Comparison of ENCODE assay signal across 8 cellular contexts in the genomic region with DNA sequence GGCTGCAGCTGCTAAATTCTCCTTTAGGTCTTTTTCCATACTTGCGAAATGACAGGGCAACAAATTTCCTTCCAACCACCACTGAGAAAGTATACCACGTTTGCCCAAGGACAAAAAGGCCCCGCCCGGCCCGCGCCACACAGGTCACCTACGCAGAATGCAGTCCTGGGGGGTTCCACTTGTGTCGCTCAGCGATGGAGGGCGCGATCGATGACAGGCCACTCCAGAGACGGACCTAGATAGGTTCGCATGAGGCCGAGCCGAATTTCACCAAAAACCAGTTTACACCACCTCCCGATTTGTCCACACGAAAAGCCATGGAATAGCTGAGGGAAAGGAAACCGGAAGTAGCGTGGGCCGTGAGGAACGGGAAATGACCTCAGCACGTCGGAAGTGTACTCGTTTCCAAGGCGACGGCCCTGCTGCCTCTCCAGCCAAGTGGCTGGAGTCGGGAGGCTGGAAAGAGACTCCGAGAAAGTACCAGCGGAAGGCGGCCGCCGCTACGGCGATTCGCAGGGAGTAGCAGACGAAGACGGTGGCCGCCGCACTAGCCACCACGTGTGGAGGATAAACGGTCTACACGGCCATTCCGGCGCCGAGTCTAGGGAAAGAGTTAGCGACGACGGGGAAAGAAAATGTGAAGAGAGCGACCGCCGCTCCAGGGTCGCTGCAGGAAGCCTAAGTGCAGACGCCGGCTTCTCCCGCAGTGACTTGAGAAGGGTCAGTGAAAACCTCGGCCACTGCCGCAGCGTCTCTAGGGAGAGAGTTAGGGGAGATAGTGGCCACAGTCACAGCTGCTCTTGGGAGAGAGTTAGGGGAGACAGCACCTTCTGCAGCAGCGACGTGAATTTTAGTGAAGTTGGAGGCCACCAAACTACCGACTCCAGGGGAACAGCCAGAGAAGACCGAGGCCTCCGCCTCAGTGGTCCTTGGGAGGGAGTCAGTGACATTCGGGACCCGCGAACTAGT. TPM values are rescaled to one million over a fixed set of nuclear protein-coding genes. Genes with fewer than 3 reads are reported as not detected.
DNase-seq lines count a peak whose midpoint lies in the region; ATAC-seq and TF ChIP-seq lines count a peak whose summit lies in the region.

Gene ANKRD42, plus strand, starts transcription at position 398 of the 969 bp plus-strand sequence. CDS start 959 bp downstream, outside the sequence.

- ATAC-seq in GM19025 (IDR thresholded peaks at IDR 0.05; ENCODE audit: low read depth, unreplicated experiment) (peak; percentile 93), HG03342 (IDR thresholded peaks at IDR 0.05; ENCODE audit: unreplicated experiment) (peak; percentile 92)

- H3K27me3 ChIP-seq in kidney epithelial cell (ENCODE audit: control insufficient read depth, insufficient read depth, low read length), result no peaks in the 10 kb centered on the region

- H3K36me3 ChIP-seq in kidney epithelial cell (ENCODE audit: control insufficient read depth, insufficient read depth, low read length), result no peaks in the 10 kb centered on the region

- TF ChIP-seq CTCF in AG09319 (IDR thresholded peaks at IDR 0.05; ENCODE audit: low read depth, low read length) (no peak), kidney epithelial cell (IDR thresholded peaks at IDR 0.05; ENCODE audit: insufficient read depth, low read length, poor library complexity, severe bottlenecking) (no peak)

- DNase-seq in AG09319 (ENCODE audit: extremely low read depth, low read depth), result peak; percentile 86
- DNase-seq in NCI-H446 (lab: John Stamatoyannopoulos, UW), result peak; percentile 85 to 94
- peak; percentile 78 for DNase-seq in activated CD4-positive, CD25-positive, alpha-beta regulatory T cell treated with anti-CD3 and anti-CD28 coated beads, Interleukin-2, amount 50 U/mL, for 72 hours
- peak; percentile 97 for DNase-seq in cerebellum (ENCODE audit: low spot score)
- DNase-seq in kidney epithelial cell (ENCODE audit: low read depth), result peak; percentile 87
- DNase-seq in stimulated activated CD4-positive, alpha-beta T cell treated with anti-CD3 and anti-CD28 coated beads, Interleukin-15, amount 100 ng/mL, for 48 hours (ENCODE audit: low read depth in 2 of 2), result peak; percentile 72 to 85

- peak within 1 kb of the TSS; percentile 64 for H3K4me3 ChIP-seq in kidney epithelial cell (ENCODE audit: low read depth, low read length)

RNA-seq across cellular contexts. Expression of gene ANKRD42, which starts in this region (rescaled TPM):
- 9.3 TPM for total RNA-seq in cerebellum
- total RNA-seq in kidney epithelial cell, result 10.0 and 11.5 TPM in 2 replicates

Comparison
In these comparisons a context has a peak if more than half of its experiments do, and no peak if none do; other contexts are left out.
1. Peak in every context shown above with its lines: DNase-seq, ATAC-seq and H3K4me3 ChIP-seq.